In genomic region chr17:63969278-63969677, GRCh38 we compare ENCODE assay signal across 33 cellular contexts. TPM values are rescaled to one million over a fixed set of nuclear protein-coding genes. Genes with fewer than 3 reads are reported as not detected.
"Had no signal": no experiment of that assay in that cellular context is flagged by ENCODE, and none has a peak within 500 bp of the region (broad histone marks: within the 10 kb centered on the region; RNA-seq: fewer than 3 reads in every experiment).

No MANE protein-coding gene starts in this region.

- H3K4me3 ChIP-seq: ascending aorta, breast epithelium, cardiac muscle cell, colonic mucosa, esophagus squamous epithelium had no signal

- H3K4me1 ChIP-seq: ascending aorta, breast epithelium, colonic mucosa had no signal

- ATAC-seq: activated CD4-positive, CD25-positive, alpha-beta regulatory T cell treated with anti-CD3 and anti-CD28 coated beads, Interleukin-2, amount 50 U/mL, for 24 hours; activated CD8-positive, alpha-beta T cell treated with anti-CD3 and anti-CD28 coated beads for 36 hours; activated T-cell treated with anti-CD3 and anti-CD28 coated beads, Interleukin-2, amount 50 U/mL, for 4 hours; activated T-helper 17 cell treated with anti-CD3 and anti-CD28 coated beads, Interleukin-2, amount 50 U/mL, for 72 hours; effector memory CD8-positive, alpha-beta T cell; T-cell had no signal

- H3K27ac ChIP-seq: ascending aorta, cardiac muscle cell, colonic mucosa, epithelial cell of prostate, esophagus squamous epithelium, WERI-Rb-1 had no signal

- H3K27me3 ChIP-seq: ascending aorta, breast epithelium, cardiac muscle cell, colonic mucosa, esophagus squamous epithelium had no signal

- H3K36me3 ChIP-seq: ascending aorta, breast epithelium, cardiac muscle cell, colonic mucosa, esophagus squamous epithelium, WERI-Rb-1 had no signal

- DNase-seq: activated B cell treated with CpG ODN at 0.5 μM for 24 hours; activated CD4-positive, alpha-beta T cell treated with anti-CD3 and anti-CD28 coated beads for 48 hours; activated CD4-positive, alpha-beta T cell treated with anti-CD3 and anti-CD28 coated beads, Interleukin-2, amount 50 U/mL, for 1 hour; activated CD4-positive, alpha-beta T cell treated with anti-CD3 and anti-CD28 coated beads, Interleukin-2, amount 50 U/mL, for 48 hours; activated CD8-positive, alpha-beta memory T cell treated with anti-CD3 and anti-CD28 coated beads for 24 hours; activated CD8-positive, alpha-beta T cell treated with anti-CD3 and anti-CD28 coated beads for 36 hours; activated effector memory CD4-positive, alpha-beta T cell treated with Interleukin-2 at 50 U/mL for 16 hours; activated gamma-delta T cell treated with Interleukin-2 at 50 U/mL for 16 hours; activated naive CD4-positive, alpha-beta T cell treated with anti-CD3 and anti-CD28 coated beads, Interleukin-2, amount 50 U/mL, for 16 hours; activated naive CD4-positive, alpha-beta T cell treated with Interleukin-2 at 50 U/mL for 16 hours; activated naive CD8-positive, alpha-beta T cell treated with anti-CD3 and anti-CD28 coated beads, Interleukin-2, amount 10 ng/mL, durations not matched to agents 7 days and 5 days; activated T-cell treated with anti-CD3 and anti-CD28 coated beads, Interleukin-2, amount 50 U/mL, for 4 hours; central memory CD4-positive, alpha-beta T cell; cerebellar nuclear complex; colonic mucosa; effector CD4-positive, alpha-beta T cell; effector memory CD8-positive, alpha-beta T cell; esophagus squamous epithelium; foreskin melanocyte; head of caudate nucleus; SW 1271; T-cell; T1000; WERI-Rb-1 had no signal

- H3K9me3 ChIP-seq: ascending aorta, breast epithelium, colonic mucosa, esophagus squamous epithelium had no signal

RNA-seq across cellular contexts. Expression of gene SCN4A, which starts 3.4 kb away (rescaled TPM):
- total RNA-seq: activated naive CD8-positive, alpha-beta T cell treated with anti-CD3 and anti-CD28 coated beads, Interleukin-2, amount 10 ng/mL, durations not matched to agents 7 days and 5 days; fibroblast of villous mesenchyme had no signal
- polyA plus RNA-seq: cardiac muscle cell, fibroblast of lung had no signal

RNA-seq across cellular contexts. Expression of gene PRR29, which starts 28.9 kb away (rescaled TPM):
- total RNA-seq: activated B cell treated with CpG ODN at 0.5 μM for 24 hours had no signal

RNA-seq across cellular contexts. Expression of gene CD79B, which starts 37.1 kb away (rescaled TPM):
- total RNA-seq: ascending aorta, cardiac muscle cell, fibroblast of villous mesenchyme had no signal

RNA-seq across cellular contexts. Expression of gene GH1, which starts 50.6 kb away (rescaled TPM):
- total RNA-seq: activated B cell treated with CpG ODN at 0.5 μM for 24 hours; activated CD8-positive, alpha-beta T cell treated with anti-CD3 and anti-CD28 coated beads for 36 hours; activated naive CD8-positive, alpha-beta T cell treated with anti-CD3 and anti-CD28 coated beads, Interleukin-2, amount 10 ng/mL, durations not matched to agents 7 days and 5 days; activated T-cell treated with anti-CD3 and anti-CD28 coated beads, Interleukin-2, amount 50 U/mL, for 4 hours; ascending aorta; breast epithelium; cardiac muscle cell; colonic mucosa; esophagus squamous epithelium; fibroblast of lung; fibroblast of villous mesenchyme; T-cell had no signal
- polyA plus RNA-seq: cardiac muscle cell, esophagus, fibroblast of lung had no signal

RNA-seq across cellular contexts. Expression of gene ICAM2, which starts 51.2 kb away (rescaled TPM):
- total RNA-seq: cardiac muscle cell had no signal
